8 cellular contexts compared by ENCODE assay signal in genomic region chr10:71850745-71851629, GRCh38. TPM values are rescaled to one million over a fixed set of nuclear protein-coding genes. Genes with fewer than 3 reads are reported as not detected.
A peak's percentile ranks its signal among the peaks of the same experiment; 100 is the strongest.
DNase-seq lines count a peak whose midpoint lies in the region; ATAC-seq lines count a peak whose summit lies in the region.

Gene PSAP (minus strand): TSS chr10:71851251. CDS start chr10:71851221, 30 bp downstream.

- H3K27me3 Mint-ChIP-seq in IgD-negative memory B cell, result no peaks in the 10 kb centered on the region

- H3K4me1 Mint-ChIP-seq in IgD-negative memory B cell, result peaks cover 44 to 52% (median 49%) of the 10 kb centered on the region in 3 donors

- peak; percentile 87 for ATAC-seq in GM21529 (IDR thresholded peaks at IDR 0.05; ENCODE audit: unreplicated experiment)

- peak within 1 kb of the TSS; percentile 93 to 99 (median 96) for H3K4me3 Mint-ChIP-seq in IgD-negative memory B cell

- H3K27ac Mint-ChIP-seq in IgD-negative memory B cell, result peak within 1 kb of the TSS; percentile 83 to 93 (median 85)

- peaks cover 6% of the 10 kb centered on the region for H3K36me3 Mint-ChIP-seq in IgD-negative memory B cell

- no peaks in the 10 kb centered on the region for H3K9me3 Mint-ChIP-seq in IgD-negative memory B cell

- DNase-seq in DMS 273 treated with DMSO at 0.1 percent for 48 hours (lab: John Stamatoyannopoulos, UW), result peak; percentile 78
- DNase-seq in OCI-M2 (lab: John Stamatoyannopoulos, UW; ENCODE audit: unreplicated experiment), result peak; percentile 66
- peak; percentile 98 for DNase-seq in activated T-cell treated with anti-CD3 and anti-CD28 coated beads for 4 hours
- peak; percentile 92 for DNase-seq in epidermal melanocyte (ENCODE audit: insufficient read length, low spot score)
- peak; percentile 94 for DNase-seq in middle frontal gyrus (ENCODE audit: extremely low spot score, low spot score)
- DNase-seq in stimulated activated CD8-positive, alpha-beta memory T cell treated with anti-CD3 and anti-CD28 coated beads, Interleukin-2, amount 100 ng/mL, for 48 hours (ENCODE audit: low read depth in 2 of 2), result peak; percentile 98 to 99

RNA-seq across cellular contexts. Expression of gene PSAP, which starts in this region (rescaled TPM):
- polyA plus RNA-seq in IgD-negative memory B cell, result 625 TPM

Comparison
In these comparisons a context has a peak if more than half of its experiments do, and no peak if none do; other contexts are left out.
1. Peak in every context shown above with its lines: DNase-seq and ATAC-seq.